8 cellular contexts compared by ENCODE assay signal in the genomic region with DNA sequence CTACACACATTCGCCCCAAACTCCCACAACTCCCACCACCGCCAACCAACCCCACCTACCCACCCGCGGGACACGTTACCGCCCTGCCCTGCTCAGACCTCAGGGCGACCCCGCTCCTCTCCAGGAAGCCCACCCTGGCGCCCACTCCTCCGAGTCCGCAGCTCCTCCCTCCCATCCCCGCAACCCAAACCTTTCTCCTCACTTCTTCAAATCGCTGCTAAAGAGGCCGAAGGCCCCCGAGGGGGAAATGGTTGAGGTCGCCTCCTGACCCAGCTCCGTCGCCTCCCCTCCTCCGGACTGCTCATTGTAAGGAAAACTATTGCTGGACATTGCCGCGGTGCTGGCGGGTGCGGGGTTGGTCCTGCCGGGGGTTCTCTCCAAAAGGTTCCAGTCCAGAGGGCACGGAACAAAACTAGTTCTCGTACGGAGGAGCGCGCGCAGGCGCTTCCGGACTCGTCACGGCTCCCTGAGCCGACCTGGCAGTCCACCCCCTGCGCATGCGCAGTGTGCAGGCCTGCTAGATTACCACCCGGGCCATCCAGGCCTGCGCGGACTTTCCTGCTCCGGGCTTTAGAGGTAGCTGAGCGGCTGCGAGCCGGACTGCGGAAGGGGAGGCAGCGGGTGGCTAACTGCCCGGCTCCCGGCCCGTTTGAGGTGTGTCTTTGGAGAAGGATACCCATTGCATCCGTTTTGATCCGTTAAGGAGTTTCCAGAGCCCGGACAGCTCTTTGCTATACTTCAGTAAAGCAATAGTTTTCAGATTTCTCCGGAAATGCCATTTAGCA. TPM values are rescaled to one million over a fixed set of nuclear protein-coding genes. Genes with fewer than 3 reads are reported as not detected.
DNase-seq lines count a peak whose midpoint lies in the region; ATAC-seq lines count a peak whose summit lies in the region.

A gene with protein sequence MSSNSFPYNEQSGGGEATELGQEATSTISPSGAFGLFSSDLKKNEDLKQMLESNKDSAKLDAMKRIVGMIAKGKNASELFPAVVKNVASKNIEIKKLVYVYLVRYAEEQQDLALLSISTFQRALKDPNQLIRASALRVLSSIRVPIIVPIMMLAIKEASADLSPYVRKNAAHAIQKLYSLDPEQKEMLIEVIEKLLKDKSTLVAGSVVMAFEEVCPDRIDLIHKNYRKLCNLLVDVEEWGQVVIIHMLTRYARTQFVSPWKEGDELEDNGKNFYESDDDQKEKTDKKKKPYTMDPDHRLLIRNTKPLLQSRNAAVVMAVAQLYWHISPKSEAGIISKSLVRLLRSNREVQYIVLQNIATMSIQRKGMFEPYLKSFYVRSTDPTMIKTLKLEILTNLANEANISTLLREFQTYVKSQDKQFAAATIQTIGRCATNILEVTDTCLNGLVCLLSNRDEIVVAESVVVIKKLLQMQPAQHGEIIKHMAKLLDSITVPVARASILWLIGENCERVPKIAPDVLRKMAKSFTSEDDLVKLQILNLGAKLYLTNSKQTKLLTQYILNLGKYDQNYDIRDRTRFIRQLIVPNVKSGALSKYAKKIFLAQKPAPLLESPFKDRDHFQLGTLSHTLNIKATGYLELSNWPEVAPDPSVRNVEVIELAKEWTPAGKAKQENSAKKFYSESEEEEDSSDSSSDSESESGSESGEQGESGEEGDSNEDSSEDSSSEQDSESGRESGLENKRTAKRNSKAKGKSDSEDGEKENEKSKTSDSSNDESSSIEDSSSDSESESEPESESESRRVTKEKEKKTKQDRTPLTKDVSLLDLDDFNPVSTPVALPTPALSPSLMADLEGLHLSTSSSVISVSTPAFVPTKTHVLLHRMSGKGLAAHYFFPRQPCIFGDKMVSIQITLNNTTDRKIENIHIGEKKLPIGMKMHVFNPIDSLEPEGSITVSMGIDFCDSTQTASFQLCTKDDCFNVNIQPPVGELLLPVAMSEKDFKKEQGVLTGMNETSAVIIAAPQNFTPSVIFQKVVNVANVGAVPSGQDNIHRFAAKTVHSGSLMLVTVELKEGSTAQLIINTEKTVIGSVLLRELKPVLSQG (minus strand): TSS at position 449 of the 785 bp plus-strand sequence. CDS start 119 bp downstream, at position 330.

- peaks cover 5% of the 10 kb centered on the region for H3K4me1 ChIP-seq in effector memory CD4-positive, alpha-beta T cell (ENCODE audit: control insufficient read depth, insufficient read depth, low read length, poor library complexity, severe bottlenecking)

- peak within 1 kb of the TSS; percentile 87 for H3K4me3 ChIP-seq in effector memory CD4-positive, alpha-beta T cell (ENCODE audit: insufficient read depth, low read depth, low read length, poor library complexity, severe bottlenecking)

- H3K9me3 ChIP-seq in effector memory CD4-positive, alpha-beta T cell (ENCODE audit: control insufficient read depth, low read length), result no peaks in the 10 kb centered on the region

- peak within 1 kb of the TSS; percentile 81 for H3K27ac ChIP-seq in effector memory CD4-positive, alpha-beta T cell (ENCODE audit: insufficient read depth, low read length, poor library complexity, severe bottlenecking)

- ATAC-seq in GM21360 (IDR thresholded peaks at IDR 0.05; ENCODE audit: unreplicated experiment), result peak; percentile 82

- H3K36me3 ChIP-seq in effector memory CD4-positive, alpha-beta T cell (ENCODE audit: control insufficient read depth, insufficient read depth, low read length), result no peaks in the 10 kb centered on the region

- H3K27me3 ChIP-seq in effector memory CD4-positive, alpha-beta T cell (replicated peaks; ENCODE audit: control insufficient read depth, insufficient read depth, low read length, poor library complexity, severe bottlenecking), result no peaks in the 10 kb centered on the region

- DNase-seq in COLO668 (lab: John Stamatoyannopoulos, UW; ENCODE audit: unreplicated experiment) (peak; percentile 98), HT1080 (ENCODE audit: low read depth) (peak; percentile 98), NOMO-1 treated with DMSO at 0.1 percent for 48 hours (lab: John Stamatoyannopoulos, UW; ENCODE audit: unreplicated experiment) (peak; percentile 96), lung microvascular endothelial cell (ENCODE audit: low read depth in 2 of 2) (peak; percentile 99)
- peak; percentile 95 to 96 for DNase-seq in activated CD8-positive, alpha-beta memory T cell treated with anti-CD3 and anti-CD28 coated beads for 4 hours (ENCODE audit: low read depth in 2 of 2)
- DNase-seq in effector memory CD4-positive, alpha-beta T cell, result peak; percentile 95 to 98 (median 97)
- peak; percentile 95 to 96 (median 96) for DNase-seq in stimulated activated CD4-positive, alpha-beta T cell treated with anti-CD3 and anti-CD28 coated beads, TNF-alpha, amount 100 ng/mL, for 48 hours (ENCODE audit: low read depth in 3 of 3)

RNA-seq across cellular contexts. Expression of the gene that starts here (rescaled TPM):
- total RNA-seq in HT1080 (2014; rRNA removed; shearing (Covaris generic)), result 28.4 and 30.3 TPM in 2 replicates
- polyA plus RNA-seq in HT1080 (2015; cell fraction: cytosol; rRNA removed), result 24.8 and 34.5 TPM in 2 replicates
- 59.1 and 68.1 TPM in 2 replicates for polyA plus RNA-seq in HT1080 (2015; cell fraction: nucleus; rRNA removed)
- total RNA-seq in lung microvascular endothelial cell, result 34.9 and 36.3 TPM in 2 replicates

Comparison
In these comparisons a context has a peak if more than half of its experiments do, and no peak if none do; other contexts are left out.
1. Peak in every context shown above with its lines: DNase-seq, ATAC-seq, H3K4me3 ChIP-seq and H3K27ac ChIP-seq.